27 cellular contexts compared by ENCODE assay signal in the genomic region with DNA sequence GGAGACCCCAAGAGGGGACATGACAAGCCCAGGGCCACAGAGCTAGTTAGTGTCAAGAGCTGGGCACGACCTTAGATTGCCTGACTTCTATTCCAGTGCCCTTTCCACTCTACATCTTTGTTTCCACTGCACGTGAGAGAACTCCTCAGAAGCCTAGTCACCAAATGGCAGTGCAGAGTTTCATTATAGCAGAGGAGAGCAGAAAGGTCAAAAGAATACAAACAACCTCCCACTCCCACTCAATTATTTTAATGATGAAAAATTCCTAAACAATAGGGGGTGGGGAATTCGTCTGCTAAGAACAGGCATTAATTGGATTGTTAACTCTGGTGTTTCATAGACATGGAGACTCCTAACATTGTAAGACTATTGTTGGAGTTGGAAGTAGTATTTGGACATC.
"Had no signal": no experiment of that assay in that cellular context is flagged by ENCODE, and none has a peak within 500 bp of the region (broad histone marks: within the 10 kb centered on the region; RNA-seq: fewer than 3 reads in every experiment).

No MANE protein-coding gene starts in this region.

- DNase-seq: activated CD4-positive, alpha-beta memory T cell treated with anti-CD3 and anti-CD28 coated beads, Interleukin-2, amount 10 ng/mL, durations not matched to agents 7 days and 5 days; activated CD4-positive, alpha-beta T cell treated with anti-CD3 and anti-CD28 coated beads for 36 hours; activated CD4-positive, alpha-beta T cell treated with anti-CD3 and anti-CD28 coated beads, Interleukin-2, amount 10 ng/mL, durations not matched to agents 7 days and 5 days; activated CD4-positive, alpha-beta T cell treated with anti-CD3 and anti-CD28 coated beads, Interleukin-2, amount 50 U/mL, for 4 hours; activated CD4-positive, CD25-positive, alpha-beta regulatory T cell; activated CD4-positive, CD25-positive, alpha-beta regulatory T cell treated with anti-CD3 and anti-CD28 coated beads, Interleukin-2, amount 50 U/mL, for 72 hours; activated CD8-positive, alpha-beta memory T cell treated with anti-CD3 and anti-CD28 coated beads, Interleukin-2, amount 50 U/mL, for 48 hours; activated gamma-delta T cell; activated naive CD4-positive, alpha-beta T cell treated with anti-CD3 and anti-CD28 coated beads, Interleukin-2, amount 50 U/mL, for 16 hours; activated naive CD4-positive, alpha-beta T cell treated with Interleukin-2 at 50 U/mL for 16 hours; activated T-cell treated with anti-CD3 and anti-CD28 coated beads for 4 hours; activated T-cell treated with anti-CD3 and anti-CD28 coated beads, Interleukin-2, amount 50 U/mL, for 24 hours; activated T-cell treated with anti-CD3 and anti-CD28 coated beads, Interleukin-2, amount 50 U/mL, for 72 hours; amniotic stem cell; anterior cingulate cortex; caudate nucleus; cortex of kidney; dermis blood vessel endothelial cell; effector CD4-positive, alpha-beta T cell; effector memory CD8-positive, alpha-beta T cell; erythroblast; foreskin keratinocyte; gastrocnemius medialis; glutamatergic neuron; heart left ventricle; T-helper 2 cell had no signal

- H3K36me3 ChIP-seq: esophagus muscularis mucosa, gastrocnemius medialis, heart left ventricle had no signal

- H3K4me1 ChIP-seq: esophagus muscularis mucosa, gastrocnemius medialis had no signal

- H3K27me3 ChIP-seq: esophagus muscularis mucosa, foreskin keratinocyte, gastrocnemius medialis, heart left ventricle had no signal

- H3K27ac ChIP-seq: esophagus muscularis mucosa, foreskin keratinocyte, gastrocnemius medialis, heart left ventricle had no signal

- ATAC-seq: activated CD4-positive, alpha-beta T cell treated with anti-CD3 and anti-CD28 coated beads for 36 hours; activated T-cell treated with anti-CD3 and anti-CD28 coated beads, Interleukin-2, amount 50 U/mL, for 72 hours; effector memory CD8-positive, alpha-beta T cell; foreskin keratinocyte; gastrocnemius medialis; heart left ventricle had no signal

- H3K4me3 ChIP-seq: esophagus muscularis mucosa, gastrocnemius medialis, heart left ventricle had no signal

- H3K9me3 ChIP-seq: esophagus muscularis mucosa, gastrocnemius medialis, heart left ventricle had no signal
